Comparison of ENCODE assay signal across 10 cellular contexts in genomic region chr1:206708058-206708457, GRCh38. TPM values are rescaled to one million over a fixed set of nuclear protein-coding genes. Genes with fewer than 3 reads are reported as not detected.
DNase-seq lines count a peak whose midpoint lies in the region; ATAC-seq and TF ChIP-seq lines count a peak whose summit lies in the region.
"Had no signal": no experiment of that assay in that cellular context is flagged by ENCODE, and none has a peak within 500 bp of the region (broad histone marks: within the 10 kb centered on the region; RNA-seq: fewer than 3 reads in every experiment).

No MANE protein-coding gene starts in this region.

- H3K4me1 Mint-ChIP-seq in activated CD4-positive, alpha-beta T cell treated with anti-CD3 and anti-CD28 coated beads for 36 hours: peaks cover 87% of the 10 kb centered on the region
- H3K4me1 Mint-ChIP-seq in brain: peaks cover 77% of the 10 kb centered on the region
- peaks cover 80% of the 10 kb centered on the region for H3K4me1 Mint-ChIP-seq in stimulated activated memory B cell treated with anti-CD40 and anti-IgM and Interleukin-4, amounts not matched to agents 10 μg/mL and 1 μg/mL and 100 μg/mL, for 72 hours

- H3K9ac ChIP-seq in HUES48 (ENCODE audit: low read depth, low read length): no peak overlapping the region

- H3K9me3 ChIP-seq in HUES48 (ENCODE audit: control insufficient read depth, insufficient read depth, low read length) (no peaks in the 10 kb centered on the region), suprapubic skin (no peaks in the 10 kb centered on the region)

- no peak for TF ChIP-seq EP300 in suprapubic skin (IDR thresholded peaks at IDR 0.05)

- H3K36me3 ChIP-seq in HUES48 (ENCODE audit: control insufficient read depth, insufficient read depth, low read length): no peaks in the 10 kb centered on the region
- no peaks in the 10 kb centered on the region for H3K36me3 ChIP-seq in suprapubic skin

- H3K4me3 Mint-ChIP-seq in activated CD4-positive, alpha-beta T cell treated with anti-CD3 and anti-CD28 coated beads for 36 hours: no peak overlapping the region
- peak overlapping the region in 2 of 5 experiments; percentile 4 to 35 for H3K4me3 Mint-ChIP-seq in brain
- H3K4me3 Mint-ChIP-seq in stimulated activated memory B cell treated with anti-CD40 and anti-IgM and Interleukin-4, amounts not matched to agents 10 μg/mL and 1 μg/mL and 100 μg/mL, for 72 hours: no peak overlapping the region

- no peaks in the 10 kb centered on the region for H3K27me3 Mint-ChIP-seq in activated CD4-positive, alpha-beta T cell treated with anti-CD3 and anti-CD28 coated beads for 36 hours
- H3K27me3 Mint-ChIP-seq in brain: no peaks in the 10 kb centered on the region
- no peaks in the 10 kb centered on the region for H3K27me3 Mint-ChIP-seq in stimulated activated memory B cell treated with anti-CD40 and anti-IgM and Interleukin-4, amounts not matched to agents 10 μg/mL and 1 μg/mL and 100 μg/mL, for 72 hours

- H3K4me3 ChIP-seq in HUES48 (ENCODE audit: low read depth, low read length) (no peak overlapping the region), suprapubic skin (no peak overlapping the region)

- H3K27ac ChIP-seq in HUES48 (ENCODE audit: low read depth, low read length): peak overlapping the region; percentile 50
- no peak overlapping the region for H3K27ac ChIP-seq in suprapubic skin

- WGBS in suprapubic skin: 61% methylated on average over 2 of the region's 2 CpGs

- CTCF ChIA-PET in activated CD4-positive, alpha-beta T cell treated with anti-CD3 and anti-CD28 coated beads for 36 hours (lab: Charles Lee): interaction anchor here (8.0 to 15.5 kb wide), 2 partner anchors 16 to 44 kb away, joined by 42 to 175 read pairs; no protein-coding TSS in a partner anchor

- H3K27me3 ChIP-seq in HUES48 (ENCODE audit: control insufficient read depth, insufficient read depth, low read length) (no peaks in the 10 kb centered on the region), suprapubic skin (no peaks in the 10 kb centered on the region)

- H3K27ac Mint-ChIP-seq in activated CD4-positive, alpha-beta T cell treated with anti-CD3 and anti-CD28 coated beads for 36 hours: peak overlapping the region; percentile 63
- peak overlapping the region in 3 of 5 experiments; percentile 13 to 72 (median 51) for H3K27ac Mint-ChIP-seq in brain
- no peak overlapping the region for H3K27ac Mint-ChIP-seq in stimulated activated memory B cell treated with anti-CD40 and anti-IgM and Interleukin-4, amounts not matched to agents 10 μg/mL and 1 μg/mL and 100 μg/mL, for 72 hours

- H3K36me3 Mint-ChIP-seq in activated CD4-positive, alpha-beta T cell treated with anti-CD3 and anti-CD28 coated beads for 36 hours (ENCODE audit: low read depth): no peaks in the 10 kb centered on the region
- H3K36me3 Mint-ChIP-seq in brain: peaks cover 11% of the 10 kb centered on the region
- H3K36me3 Mint-ChIP-seq in stimulated activated memory B cell treated with anti-CD40 and anti-IgM and Interleukin-4, amounts not matched to agents 10 μg/mL and 1 μg/mL and 100 μg/mL, for 72 hours: no peaks in the 10 kb centered on the region

- no peaks in the 10 kb centered on the region for H3K9me3 Mint-ChIP-seq in activated CD4-positive, alpha-beta T cell treated with anti-CD3 and anti-CD28 coated beads for 36 hours (ENCODE audit: low read depth)
- H3K9me3 Mint-ChIP-seq in brain: no peaks in the 10 kb centered on the region
- H3K9me3 Mint-ChIP-seq in stimulated activated memory B cell treated with anti-CD40 and anti-IgM and Interleukin-4, amounts not matched to agents 10 μg/mL and 1 μg/mL and 100 μg/mL, for 72 hours: no peaks in the 10 kb centered on the region

- intact Hi-C loops in activated CD4-positive, alpha-beta T cell treated with anti-CD3 and anti-CD28 coated beads for 36 hours (cut with DNase I, micrococcal nuclease): loop anchor here in 1 of 2 experiments (1.0 kb wide), 1 partner anchor 40 kb away; no protein-coding TSS in a partner anchor

- no peak for ATAC-seq in activated CD4-positive, alpha-beta T cell treated with anti-CD3 and anti-CD28 coated beads for 36 hours
- ATAC-seq in stimulated activated memory B cell treated with anti-CD40 and anti-IgM and Interleukin-4, amounts not matched to agents 10 μg/mL and 1 μg/mL and 100 μg/mL, for 72 hours: peak; percentile 77
- ATAC-seq: HCT116 had no signal

- POLR2A ChIA-PET in activated CD4-positive, alpha-beta T cell treated with anti-CD3 and anti-CD28 coated beads for 36 hours (lab: Charles Lee): no interaction called here

- TF ChIP-seq CTCF in brain (conservative IDR thresholded peaks at IDR 0.05) (no peak), suprapubic skin (IDR thresholded peaks at IDR 0.05) (no peak)

- no peak for DNase-seq in activated CD4-positive, alpha-beta T cell treated with anti-CD3 and anti-CD28 coated beads for 36 hours
- no peak for DNase-seq in activated CD4-positive, alpha-beta T cell treated with anti-CD3 and anti-CD28 coated beads, Interleukin-2, amount 50 U/mL, for 1 hour
- DNase-seq in T-helper 2 cell (no peak), SW 1271 (lab: John Stamatoyannopoulos, UW) (no peak), suprapubic skin (ENCODE audit: low spot score in 2 of 2) (no peak)
- DNase-seq: kidney had no signal

- H3K4me1 ChIP-seq in HUES48 (ENCODE audit: control insufficient read depth, insufficient read depth, low read length) (peaks cover 71% of the 10 kb centered on the region), suprapubic skin (peaks cover 58% of the 10 kb centered on the region)

- TF ChIP-seq POLR2A in suprapubic skin (IDR thresholded peaks at IDR 0.05): no peak

RNA-seq across cellular contexts. Expression of gene MAPKAPK2, which starts 23.4 kb away (rescaled TPM):
- 10 to 100 TPM; 62.8 to 64.7 TPM for total RNA-seq in activated CD4-positive, alpha-beta T cell treated with anti-CD3 and anti-CD28 coated beads for 36 hours
- polyA plus RNA-seq in brain (ENCODE audit: insufficient read depth, low read depth, low replicate concordance): 86.2 TPM
- total RNA-seq in suprapubic skin: 10 to 100 TPM; 38.0 to 72.3 (median 62.4) TPM
